Comparison of ENCODE assay signal across 18 cellular contexts in genomic region chr9:7081065-7081600, GRCh38.
"Had no signal": no experiment of that assay in that cellular context is flagged by ENCODE, and none has a peak within 500 bp of the region (broad histone marks: within the 10 kb centered on the region; RNA-seq: fewer than 3 reads in every experiment).

No MANE protein-coding gene starts in this region.

- H3K4me1 Mint-ChIP-seq: endodermal cell, immature natural killer cell had no signal

- H3K27me3 Mint-ChIP-seq: activated CD8-positive, alpha-beta memory T cell treated with anti-CD3 and anti-CD28 coated beads, Interleukin-2, amount 10 ng/mL, durations not matched to agents 7 days and 5 days; activated naive CD8-positive, alpha-beta T cell; activated T-cell treated with anti-CD3 and anti-CD28 coated beads, Interleukin-2, amount 50 U/mL, for 24 hours; natural killer cell treated with Interleukin-12 subunit alpha and Interleukin-12 subunit beta and Interleukin-15 and Interleukin-18, amount 100 ng/mL, for 72 hours had no signal

- H3K9me3 Mint-ChIP-seq: activated T-cell treated with anti-CD3 and anti-CD28 coated beads, Interleukin-2, amount 50 U/mL, for 24 hours; endodermal cell; immature natural killer cell; natural killer cell treated with Interleukin-12 subunit alpha and Interleukin-12 subunit beta and Interleukin-15 and Interleukin-18, amount 100 ng/mL, for 72 hours had no signal

- H3K27ac Mint-ChIP-seq: activated CD8-positive, alpha-beta memory T cell treated with anti-CD3 and anti-CD28 coated beads, Interleukin-2, amount 10 ng/mL, durations not matched to agents 7 days and 5 days; activated naive CD8-positive, alpha-beta T cell; activated T-cell treated with anti-CD3 and anti-CD28 coated beads, Interleukin-2, amount 50 U/mL, for 24 hours; endodermal cell; immature natural killer cell; natural killer cell treated with Interleukin-12 subunit alpha and Interleukin-12 subunit beta and Interleukin-15 and Interleukin-18, amount 100 ng/mL, for 72 hours had no signal

- DNase-seq: activated CD4-positive, alpha-beta T cell treated with anti-CD3 and anti-CD28 coated beads, Interleukin-2, amount 50 U/mL, for 48 hours; activated CD4-positive, CD25-positive, alpha-beta regulatory T cell treated with anti-CD3 and anti-CD28 coated beads, Interleukin-2, amount 50 U/mL, for 72 hours; activated CD8-positive, alpha-beta memory T cell treated with anti-CD3 and anti-CD28 coated beads, Interleukin-2, amount 10 ng/mL, durations not matched to agents 7 days and 5 days; activated effector memory CD4-positive, alpha-beta T cell treated with Interleukin-2 at 50 U/mL for 16 hours; activated T-cell treated with anti-CD3 and anti-CD28 coated beads, Interleukin-2, amount 50 U/mL, for 24 hours; anterior cingulate cortex; dermis blood vessel endothelial cell; endodermal cell; immature natural killer cell; mammary epithelial cell; occipital lobe; stimulated activated CD4-positive, alpha-beta T cell treated with anti-CD3 and anti-CD28 coated beads, Interleukin-12 subunit alpha, Interleukin-12 subunit beta, amount 100 ng/mL, for 4 hours; stimulated activated naive CD4-positive, alpha-beta T cell; substantia nigra; T-helper 2 cell; trophoblast cell had no signal

- ATAC-seq: activated CD8-positive, alpha-beta memory T cell treated with anti-CD3 and anti-CD28 coated beads, Interleukin-2, amount 10 ng/mL, durations not matched to agents 7 days and 5 days; natural killer cell treated with Interleukin-12 subunit alpha and Interleukin-12 subunit beta and Interleukin-15 and Interleukin-18, amount 100 ng/mL, for 72 hours had no signal

- H3K4me3 Mint-ChIP-seq: activated CD8-positive, alpha-beta memory T cell treated with anti-CD3 and anti-CD28 coated beads, Interleukin-2, amount 10 ng/mL, durations not matched to agents 7 days and 5 days; activated naive CD8-positive, alpha-beta T cell; activated T-cell treated with anti-CD3 and anti-CD28 coated beads, Interleukin-2, amount 50 U/mL, for 24 hours; endodermal cell; immature natural killer cell; natural killer cell treated with Interleukin-12 subunit alpha and Interleukin-12 subunit beta and Interleukin-15 and Interleukin-18, amount 100 ng/mL, for 72 hours had no signal
